Comparison of ENCODE assay signal across 11 cellular contexts in genomic region chr19:40968065-40968464, GRCh38. TPM values are rescaled to one million over a fixed set of nuclear protein-coding genes. Genes with fewer than 3 reads are reported as not detected.
"Had no signal": no experiment of that assay in that cellular context is flagged by ENCODE, and none has a peak within 500 bp of the region (broad histone marks: within the 10 kb centered on the region; RNA-seq: fewer than 3 reads in every experiment).

No MANE protein-coding gene starts in this region.

RNA-seq across cellular contexts. Expression of gene CYP2B6, which starts 23.0 kb away (rescaled TPM):
- total RNA-seq: left ventricle myocardium inferior; left ventricle myocardium superior; lung microvascular endothelial cell; mammary epithelial cell; mesenteric fat pad; mesothelial cell of epicardium; mononuclear cell; myocyte; naive thymus-derived CD4-positive, alpha-beta T cell had no signal
- polyA plus RNA-seq: immature natural killer cell; keratinocyte; mammary epithelial cell; naive thymus-derived CD4-positive, alpha-beta T cell had no signal
